ENCODE assay signal across 14 cellular contexts in the genomic region with DNA sequence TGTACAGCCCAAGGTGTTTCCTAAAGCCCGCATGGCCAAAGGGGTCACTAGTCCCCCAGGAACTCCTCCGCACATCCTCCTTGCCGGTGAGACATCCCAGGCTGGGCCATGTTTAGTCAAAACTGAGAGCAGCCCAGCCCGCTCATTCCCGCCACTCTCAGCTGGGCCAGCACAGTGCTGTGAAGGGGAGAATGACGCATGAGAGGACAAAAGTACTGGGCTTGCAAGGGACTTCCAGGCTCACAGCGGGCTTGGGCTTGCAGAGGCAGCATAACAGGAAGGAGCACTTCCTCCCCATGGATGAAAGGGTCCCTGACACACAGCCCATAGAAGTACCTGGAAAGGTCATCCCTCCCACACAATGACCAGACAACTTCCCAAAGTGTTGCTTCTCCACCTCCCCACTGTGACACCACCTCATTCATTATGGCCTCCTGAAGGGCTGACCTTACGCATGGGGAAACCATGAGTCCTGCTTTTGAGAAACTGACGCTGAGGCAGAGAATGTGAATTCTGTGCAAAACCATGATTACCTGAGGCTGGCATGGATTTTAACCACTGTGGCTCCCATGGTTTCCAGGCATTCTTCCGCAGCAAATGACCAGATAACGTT. TPM values are rescaled to one million over a fixed set of nuclear protein-coding genes. Genes with fewer than 3 reads are reported as not detected.
DNase-seq lines count a peak whose midpoint lies in the region; ATAC-seq and TF ChIP-seq lines count a peak whose summit lies in the region.
"Had no signal": no experiment of that assay in that cellular context is flagged by ENCODE, and none has a peak within 500 bp of the region (broad histone marks: within the 10 kb centered on the region; RNA-seq: fewer than 3 reads in every experiment).

No MANE protein-coding gene starts in this region.

- H3K27me3 ChIP-seq in endodermal cell (ENCODE audit: control insufficient read depth, insufficient read depth, low read length, poor library complexity, severe bottlenecking): no peaks in the 10 kb centered on the region
- H3K27me3 ChIP-seq in vagina: no peaks in the 10 kb centered on the region
- H3K27me3 ChIP-seq: ovary had no signal

- peaks cover 10% of the 10 kb centered on the region for H3K27me3 Mint-ChIP-seq in activated naive CD4-positive, alpha-beta T cell treated with anti-CD3 and anti-CD28 coated beads, Interleukin-2, amount 10 ng/mL, durations not matched to agents 7 days and 5 days
- peaks cover 2% of the 10 kb centered on the region for H3K27me3 Mint-ChIP-seq in endodermal cell (ENCODE audit: insufficient read depth)

- no peak overlapping the region for H3K9ac ChIP-seq in endodermal cell (ENCODE audit: extremely low read depth, low read length, poor library complexity, severe bottlenecking)

- intact Hi-C loops in vagina (cut with DNase I): no loop called here

- H3K27ac ChIP-seq in endodermal cell (ENCODE audit: low read depth, low read length) (no peak overlapping the region), vagina (peak overlapping the region; percentile 54)
- H3K27ac ChIP-seq: ovary, RWPE1 had no signal

- peaks cover 11% of the 10 kb centered on the region for H3K4me1 Mint-ChIP-seq in activated naive CD4-positive, alpha-beta T cell treated with anti-CD3 and anti-CD28 coated beads, Interleukin-2, amount 10 ng/mL, durations not matched to agents 7 days and 5 days
- H3K4me1 Mint-ChIP-seq in endodermal cell: peaks cover 52% of the 10 kb centered on the region

- peak; percentile 73 to 96 for ATAC-seq in activated naive CD4-positive, alpha-beta T cell treated with anti-CD3 and anti-CD28 coated beads, Interleukin-2, amount 50 U/mL, for 72 hours

- H3K4me1 ChIP-seq in endodermal cell (ENCODE audit: control insufficient read depth, insufficient read depth, low read length): peaks cover 17% of the 10 kb centered on the region
- H3K4me1 ChIP-seq in vagina: no peaks in the 10 kb centered on the region

- no peaks in the 10 kb centered on the region for H3K9me3 Mint-ChIP-seq in activated naive CD4-positive, alpha-beta T cell treated with anti-CD3 and anti-CD28 coated beads, Interleukin-2, amount 50 U/mL, for 72 hours
- no peaks in the 10 kb centered on the region for H3K9me3 Mint-ChIP-seq in activated naive CD4-positive, alpha-beta T cell treated with anti-CD3 and anti-CD28 coated beads, Interleukin-2, amount 10 ng/mL, durations not matched to agents 7 days and 5 days
- no peaks in the 10 kb centered on the region for H3K9me3 Mint-ChIP-seq in endodermal cell
- H3K9me3 Mint-ChIP-seq: activated T-helper 2 cell treated with anti-CD3 and anti-CD28 coated beads, Interferon-gamma antibody, Interleukin-2, Interleukin-4, amounts not matched to agents 10 μg/mL and 5 μg/mL and 100 μg/mL, durations not matched to agents 14 hours and 24 hours and 36 hours had no signal

- H3K27ac Mint-ChIP-seq in activated naive CD4-positive, alpha-beta T cell treated with anti-CD3 and anti-CD28 coated beads, Interleukin-2, amount 50 U/mL, for 72 hours: no peak overlapping the region
- no peak overlapping the region for H3K27ac Mint-ChIP-seq in activated naive CD4-positive, alpha-beta T cell treated with anti-CD3 and anti-CD28 coated beads, Interleukin-2, amount 10 ng/mL, durations not matched to agents 7 days and 5 days
- peak overlapping the region; percentile 32 for H3K27ac Mint-ChIP-seq in endodermal cell
- H3K27ac Mint-ChIP-seq: activated T-helper 2 cell treated with anti-CD3 and anti-CD28 coated beads, Interferon-gamma antibody, Interleukin-2, Interleukin-4, amounts not matched to agents 10 μg/mL and 5 μg/mL and 100 μg/mL, durations not matched to agents 14 hours and 24 hours and 36 hours had no signal

- no peaks in the 10 kb centered on the region for H3K36me3 Mint-ChIP-seq in activated naive CD4-positive, alpha-beta T cell treated with anti-CD3 and anti-CD28 coated beads, Interleukin-2, amount 50 U/mL, for 72 hours
- H3K36me3 Mint-ChIP-seq in activated naive CD4-positive, alpha-beta T cell treated with anti-CD3 and anti-CD28 coated beads, Interleukin-2, amount 10 ng/mL, durations not matched to agents 7 days and 5 days: no peaks in the 10 kb centered on the region
- H3K36me3 Mint-ChIP-seq in endodermal cell (ENCODE audit: low read depth): no peaks in the 10 kb centered on the region

- DNase-seq in activated naive CD4-positive, alpha-beta T cell treated with anti-CD3 and anti-CD28 coated beads, Interleukin-2, amount 50 U/mL, for 72 hours (ENCODE audit: low spot score in 2 of 2): peak in 1 of 2 donors; percentile 76
- DNase-seq in activated naive CD4-positive, alpha-beta T cell treated with anti-CD3 and anti-CD28 coated beads, Interleukin-2, amount 10 ng/mL, durations not matched to agents 7 days and 5 days: no peak
- peak; percentile 70 for DNase-seq in endodermal cell
- peak; percentile 51 to 83 for DNase-seq in lung microvascular endothelial cell (ENCODE audit: low read depth in 2 of 2)
- no peak for DNase-seq in vagina (ENCODE audit: extremely low spot score in 2 of 2)
- DNase-seq in kidney tubule cell (ENCODE audit: low spot score): no peak
- DNase-seq in DMS153 treated with DMSO at 0.1 percent for 48 hours (lab: John Stamatoyannopoulos, UW; ENCODE audit: unreplicated experiment): no peak
- DNase-seq in NCI-H2029 (lab: John Stamatoyannopoulos, UW): no peak
- DNase-seq: cerebellar nuclear complex; NCI-H226; ovary; stimulated activated CD4-positive, alpha-beta T cell treated with anti-CD3 and anti-CD28 coated beads, Interleukin-4, amount 100 ng/mL, for 4 hours had no signal

- no peak overlapping the region for H3K4me3 ChIP-seq in endodermal cell (ENCODE audit: low read length)
- H3K4me3 ChIP-seq in vagina: no peak overlapping the region
- H3K4me3 ChIP-seq: ovary had no signal

- CTCF ChIA-PET in activated naive CD4-positive, alpha-beta T cell treated with anti-CD3 and anti-CD28 coated beads, Interleukin-2, amount 10 ng/mL, durations not matched to agents 7 days and 5 days (lab: Charles Lee): interaction anchor here (0.7 to 0.8 kb wide), 2 partner anchors 15 to 486 kb away, joined by 3 read pairs; no protein-coding TSS in a partner anchor

- TF ChIP-seq CTCF in endodermal cell (conservative IDR thresholded peaks at IDR 0.05) (no peak), vagina (IDR thresholded peaks at IDR 0.05) (no peak)

- H3K4me3 Mint-ChIP-seq in activated naive CD4-positive, alpha-beta T cell treated with anti-CD3 and anti-CD28 coated beads, Interleukin-2, amount 10 ng/mL, durations not matched to agents 7 days and 5 days: no peak overlapping the region
- no peak overlapping the region for H3K4me3 Mint-ChIP-seq in endodermal cell

- WGBS in endodermal cell (ENCODE audit: insufficient coverage in 1 of 2, insufficient read length in 1 of 2), 2 experiments: 79 to 91% methylated on average over 8 to 11 of the region's 11 CpGs

- TF ChIP-seq POLR2A in vagina (IDR thresholded peaks at IDR 0.05): no peak

- H3K36me3 ChIP-seq in endodermal cell (ENCODE audit: control insufficient read depth, insufficient read depth, low read length): no peaks in the 10 kb centered on the region
- no peaks in the 10 kb centered on the region for H3K36me3 ChIP-seq in vagina
- H3K36me3 ChIP-seq: ovary had no signal

- H3K9me3 ChIP-seq in endodermal cell (ENCODE audit: control insufficient read depth, low read length) (no peaks in the 10 kb centered on the region), vagina (no peaks in the 10 kb centered on the region)
- H3K9me3 ChIP-seq: ovary had no signal

RNA-seq across cellular contexts. Expression of a gene that starts 19.1 kb away (rescaled TPM):
- total RNA-seq in activated naive CD4-positive, alpha-beta T cell treated with anti-CD3 and anti-CD28 coated beads, Interleukin-2, amount 50 U/mL, for 72 hours: 100 to 1,000 TPM; 176 to 461 TPM
- total RNA-seq in endodermal cell (10 to 100 TPM; 34.3 to 36.4 TPM), lung microvascular endothelial cell (86.3 and 88.5 TPM in 2 replicates), vagina (51.6 TPM)
- 24.1 TPM for polyA plus RNA-seq in endodermal cell (2013, experiment 1 of 2)
- 23.3 TPM for polyA plus RNA-seq in endodermal cell (2013, experiment 2 of 2)

Comparison
In these comparisons a context has a peak if more than half of its experiments do, and no peak if none do; other contexts are left out.
1. DNase-seq: peak in endodermal cell (single experiment) and lung microvascular endothelial cell (2 of 2); none in activated naive CD4-positive, alpha-beta T cell treated with anti-CD3 and anti-CD28 coated beads, Interleukin-2, amount 10 ng/mL, durations not matched to agents 7 days and 5 days (single experiment), vagina (0 of 2), kidney tubule cell (single experiment), DMS153 treated with DMSO at 0.1 percent for 48 hours (single experiment) and NCI-H2029 (single experiment).